8 cellular contexts compared by ENCODE assay signal in genomic region chr7:33932832-33933468, GRCh38. TPM values are rescaled to one million over a fixed set of nuclear protein-coding genes. Genes with fewer than 3 reads are reported as not detected.
DNase-seq lines count a peak whose midpoint lies in the region; ATAC-seq lines count a peak whose summit lies in the region.

No MANE protein-coding gene starts in this region.

- peak; percentile 83 for ATAC-seq in GM18502 (IDR thresholded peaks at IDR 0.05; ENCODE audit: poor library complexity, unreplicated experiment)
- ATAC-seq in HG03060 (IDR thresholded peaks at IDR 0.05; ENCODE audit: low read depth, unreplicated experiment), result peak; percentile 60

- peak; percentile 84 for DNase-seq in A172 (ENCODE audit: low spot score)
- DNase-seq in NCI-H2196 treated with DMSO at 0.1 percent for 48 hours (lab: John Stamatoyannopoulos, UW; ENCODE audit: unreplicated experiment), result peak; percentile 50
- peak; percentile 21 for DNase-seq in activated CD4-positive, CD25-positive, alpha-beta regulatory T cell treated with anti-CD3 and anti-CD28 coated beads, Interleukin-2, amount 50 U/mL, for 16 hours (ENCODE audit: low read depth, low spot score)
- peak; percentile 87 for DNase-seq in cerebellum (ENCODE audit: low spot score)
- peak; percentile 92 for DNase-seq in left kidney (ENCODE audit: low read depth, low spot score)
- peak; percentile 66 to 72 for DNase-seq in stimulated activated CD4-positive, alpha-beta T cell treated with anti-CD3 and anti-CD28 coated beads, Interleukin-2, amount 100 ng/mL, for 24 hours

RNA-seq across cellular contexts. Expression of gene BMPER, which starts 27.6 kb away (rescaled TPM):
- 0.34 and 0.55 TPM in 2 replicates for total RNA-seq in A172 (2014; rRNA removed; shearing (Covaris generic))
- 3.8 TPM for total RNA-seq in cerebellum

Comparison
In these comparisons a context has a peak if more than half of its experiments do, and no peak if none do; other contexts are left out.
1. Peak in every context shown above with its lines: DNase-seq and ATAC-seq.
2. DNase-seq: peak in every context shown above with its lines; median percentile 92 in left kidney; 87 in cerebellum; 84 in A172; 69 in stimulated activated CD4-positive, alpha-beta T cell treated with anti-CD3 and anti-CD28 coated beads, Interleukin-2, amount 100 ng/mL, for 24 hours; 50 in NCI-H2196 treated with DMSO at 0.1 percent for 48 hours; 21 in activated CD4-positive, CD25-positive, alpha-beta regulatory T cell treated with anti-CD3 and anti-CD28 coated beads, Interleukin-2, amount 50 U/mL, for 16 hours.